In genomic region chr17:65123757-65124675, GRCh38 we compare ENCODE assay signal across 8 cellular contexts. TPM values are rescaled to one million over a fixed set of nuclear protein-coding genes. Genes with fewer than 3 reads are reported as not detected.
A peak's percentile ranks its signal among the peaks of the same experiment; 100 is the strongest.
DNase-seq lines count a peak whose midpoint lies in the region; ATAC-seq and TF ChIP-seq lines count a peak whose summit lies in the region.

No MANE protein-coding gene starts in this region.

- peak; percentile 58 for DNase-seq in NCI-H748 (lab: John Stamatoyannopoulos, UW; ENCODE audit: unreplicated experiment)
- DNase-seq in NCI-H748 treated with DMSO at 0.1 percent for 48 hours (lab: John Stamatoyannopoulos, UW): no peak
- DNase-seq in activated B cell treated with CpG ODN at 0.5 μM for 24 hours: no peak
- DNase-seq in stomach: no peak
- DNase-seq in 8988T: no peak
- DNase-seq in omental fat pad (ENCODE audit: low spot score): no peak
- DNase-seq in MV-4-11 (lab: John Stamatoyannopoulos, UW): no peak

- H3K9me3 Mint-ChIP-seq in activated B cell treated with CpG ODN at 0.5 μM for 24 hours: no peaks in the 10 kb centered on the region

- peak overlapping the region; percentile 46 for H3K4me3 ChIP-seq in iPS-11a (ENCODE audit: low read depth, low read length)
- H3K4me3 ChIP-seq in stomach: peak overlapping the region; percentile 65 to 81 (median 70)

- H3K4me1 ChIP-seq in stomach: peaks cover 6 to 22% (median 8%) of the 10 kb centered on the region in 4 donors

- no peak for ATAC-seq in activated B cell treated with CpG ODN at 0.5 μM for 24 hours (ENCODE audit: low read depth)
- ATAC-seq in omental fat pad (ENCODE audit: low FRiP score): no peak

- H3K36me3 Mint-ChIP-seq in activated B cell treated with CpG ODN at 0.5 μM for 24 hours (ENCODE audit: low read depth): no peaks in the 10 kb centered on the region

- intact Hi-C loops in activated B cell treated with CpG ODN at 0.5 μM for 24 hours (cut with micrococcal nuclease): loop anchor here (1.0 kb wide), 6 partner anchors 13 to 138 kb away; partner anchors contain the start of genes GNA13 and RGS9
- intact Hi-C loops in stomach (cut with DNase I; ENCODE audit: low total_unique reads): no loop called here

- no peak for TF ChIP-seq POLR2A in stomach (IDR thresholded peaks at IDR 0.05)

- H3K4me3 Mint-ChIP-seq in activated B cell treated with CpG ODN at 0.5 μM for 24 hours: peak overlapping the region; percentile 87

- peak overlapping the region; percentile 96 for H3K27ac Mint-ChIP-seq in activated B cell treated with CpG ODN at 0.5 μM for 24 hours

- no peaks in the 10 kb centered on the region for H3K9me3 ChIP-seq in stomach

- POLR2A ChIA-PET in activated B cell treated with CpG ODN at 0.5 μM for 24 hours (lab: Charles Lee): interaction anchor here (0.7 to 2.2 kb wide), 8 partner anchors 13 to 158 kb away, joined by 3 to 36 read pairs (median 5); partner anchors contain the start of genes GNA13 and RGS9

- H3K27ac ChIP-seq in stomach: peak overlapping the region; percentile 85 to 94 (median 92)

- peaks cover 18% of the 10 kb centered on the region for H3K4me1 Mint-ChIP-seq in activated B cell treated with CpG ODN at 0.5 μM for 24 hours

- peaks cover 9% of the 10 kb centered on the region for H3K27me3 Mint-ChIP-seq in activated B cell treated with CpG ODN at 0.5 μM for 24 hours

- no peaks in the 10 kb centered on the region for H3K36me3 ChIP-seq in stomach

- CTCF ChIA-PET in activated B cell treated with CpG ODN at 0.5 μM for 24 hours (lab: Charles Lee): interaction anchor here (1.9 kb wide), 1 partner anchor 13 kb away, joined by 6 read pairs; the partner anchor contains the start of gene RGS9

- TF ChIP-seq CTCF in activated B cell treated with CpG ODN at 0.5 μM for 24 hours (IDR thresholded peaks at IDR 0.05) (no peak), stomach (IDR thresholded peaks at IDR 0.05) (no peak), omental fat pad (IDR thresholded peaks at IDR 0.05) (no peak)

- no peak for TF ChIP-seq EP300 in stomach (IDR thresholded peaks at IDR 0.05)

- 42 to 58% (median 45%) methylated on average over 9 of the region's 9 CpGs for WGBS in stomach, 5 donors

- H3K27me3 ChIP-seq in stomach: peaks cover 0 to 9% (median 0%) of the 10 kb centered on the region in 3 donors

RNA-seq across cellular contexts. Expression of gene RGS9, which starts 13.2 kb away (rescaled TPM):
- total RNA-seq in activated B cell treated with CpG ODN at 0.5 μM for 24 hours (3.2 TPM in 2 replicates), stomach (10 to 100 TPM in 3 of 5 donors, 1 to 10 TPM in 2; 1.2 to 16.1 (median 13.4) TPM), omental fat pad (1 to 10 TPM; 1.1 to 5.6 (median 3.4) TPM)
- polyA plus RNA-seq in stomach: 1 to 10 TPM; 3.1 to 9.0 (median 4.5) TPM
